3 cellular contexts compared by ENCODE assay signal in the genomic region with DNA sequence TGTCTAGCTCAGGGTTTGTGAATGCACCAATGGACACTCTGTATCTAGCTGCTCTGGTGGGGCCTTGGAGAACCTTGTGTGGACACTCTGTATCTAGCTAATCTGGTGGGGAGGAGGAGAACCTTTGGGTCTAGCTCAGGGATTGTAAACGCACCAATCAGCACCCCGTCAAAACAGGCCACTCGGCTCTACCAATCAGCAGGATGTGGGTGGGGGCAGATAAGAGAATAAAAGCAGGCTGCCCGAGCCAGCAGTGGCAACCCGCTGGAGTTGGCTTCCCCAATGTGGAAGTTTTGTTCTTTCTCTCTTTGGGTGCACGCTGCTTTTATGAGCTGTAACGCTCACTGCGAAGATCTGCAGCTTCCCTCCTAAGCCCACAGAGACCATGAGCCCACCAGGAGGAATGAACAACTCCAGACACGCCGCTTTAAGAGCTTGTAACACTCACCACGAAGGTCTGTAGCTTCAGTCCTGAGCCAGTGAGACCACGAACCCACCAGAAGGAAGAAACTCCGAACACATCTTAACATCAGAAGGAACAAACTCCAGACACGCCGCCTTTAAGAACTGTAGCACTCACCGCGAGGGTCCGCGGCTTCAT. TPM values are rescaled to one million over a fixed set of nuclear protein-coding genes. Genes with fewer than 3 reads are reported as not detected.
"Had no signal": no experiment of that assay in that cellular context is flagged by ENCODE, and none has a peak within 500 bp of the region (broad histone marks: within the 10 kb centered on the region; RNA-seq: fewer than 3 reads in every experiment).

No MANE protein-coding gene starts in this region.

RNA-seq across cellular contexts. Expression of gene VWF, which starts 35.7 kb away (rescaled TPM):
- total RNA-seq: activated CD4-positive, alpha-beta T cell treated with anti-CD3 and anti-CD28 coated beads, Interleukin-2, amount 10 ng/mL, durations not matched to agents 24 days and 14 days; activated T-helper 2 cell treated with anti-CD3 and anti-CD28 coated beads, Interferon-gamma antibody, Interleukin-2, Interleukin-4, amounts not matched to agents 10 μg/mL and 5 μg/mL and 100 μg/mL, durations not matched to agents 14 hours and 24 hours and 36 hours; T-helper 1 cell treated with Interleukin-12 subunit alpha and Interleukin-12 subunit beta and Interleukin-4 antibody, amounts not matched to agents 30 ng/mL and 1 ng/mL, for 36 hours had no signal
